In the genomic region with DNA sequence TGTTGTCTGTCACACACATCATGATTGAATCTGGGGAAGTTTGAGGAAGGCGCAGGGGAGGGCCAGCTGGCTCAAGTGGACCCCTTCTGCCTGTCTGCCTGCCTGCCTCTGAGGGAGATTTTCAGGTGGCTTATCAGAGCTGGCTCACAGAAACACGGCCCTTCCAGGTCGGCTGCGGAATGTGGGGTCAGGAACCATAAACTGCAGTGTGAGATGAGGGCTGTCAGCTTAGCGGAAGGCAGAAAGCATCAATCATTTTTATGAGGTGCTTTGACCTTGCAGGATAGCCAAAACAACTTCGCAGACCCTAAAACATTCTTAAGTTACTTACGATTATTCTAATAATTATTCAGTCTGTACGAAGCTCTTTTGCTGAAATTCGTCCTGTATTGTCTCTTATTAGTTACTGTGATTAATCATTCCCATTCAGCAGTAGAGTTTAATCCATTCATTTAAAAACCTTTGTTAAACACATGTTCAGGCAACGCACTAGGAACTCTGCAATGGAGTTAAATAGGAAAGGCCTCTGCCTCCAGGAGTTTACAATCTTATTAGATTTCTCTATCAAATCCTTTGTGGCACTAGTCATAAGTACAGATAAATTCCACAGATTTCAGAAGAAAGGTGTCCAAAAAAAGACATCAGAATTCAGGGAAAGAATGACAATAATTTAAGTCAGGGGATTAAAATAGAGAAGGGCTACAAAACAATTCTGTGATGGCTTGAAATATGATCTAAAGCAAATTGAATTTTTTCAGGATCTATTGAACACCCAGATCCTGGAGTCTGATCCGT, we compare ENCODE assay signal across 1 cellular context.
TF ChIP-seq lines count a peak whose summit lies in the region.

No MANE protein-coding gene starts in this region.

TF ChIP-seq in HEK293, 187 proteins besides CTCF, POLR2A, EP300 and RAD21 (continued from another document):
- TF ChIP-seq ZNF324 (tag by site-specific recombination; IDR thresholded peaks at IDR 0.05) (no peak), ZXDB (tag by site-specific recombination; IDR thresholded peaks at IDR 0.05) (peak; percentile 51; the same call in 1 of the 2 replicates), ZFP37 (tag by site-specific recombination; IDR thresholded peaks at IDR 0.05) (no peak), ZNF335 (tag by site-specific recombination; conservative IDR thresholded peaks at IDR 0.05) (peak; percentile 88), ZNF112 (tag by site-specific recombination; IDR thresholded peaks at IDR 0.05) (no peak), MEIS1 (CRISPR knock-in tag; IDR thresholded peaks at IDR 0.05; ENCODE audit: borderline replicate concordance) (peak; percentile 98), ZSCAN16 (tag by site-specific recombination; IDR thresholded peaks at IDR 0.05) (no peak), ZNF664 (tag by site-specific recombination; IDR thresholded peaks at IDR 0.05) (no peak), ZNF280D (tag by site-specific recombination; IDR thresholded peaks at IDR 0.05) (no peak), KLF17 (tag by site-specific recombination; IDR thresholded peaks at IDR 0.05) (no peak), ZNF248 (tag by site-specific recombination; IDR thresholded peaks at IDR 0.05) (no peak), ZNF555 (tag by site-specific recombination; conservative IDR thresholded peaks at IDR 0.05) (no peak), ZNF654 (tag by site-specific recombination; IDR thresholded peaks at IDR 0.05; ENCODE audit: low read depth) (no peak)
